12 cellular contexts compared by ENCODE assay signal in the genomic region with DNA sequence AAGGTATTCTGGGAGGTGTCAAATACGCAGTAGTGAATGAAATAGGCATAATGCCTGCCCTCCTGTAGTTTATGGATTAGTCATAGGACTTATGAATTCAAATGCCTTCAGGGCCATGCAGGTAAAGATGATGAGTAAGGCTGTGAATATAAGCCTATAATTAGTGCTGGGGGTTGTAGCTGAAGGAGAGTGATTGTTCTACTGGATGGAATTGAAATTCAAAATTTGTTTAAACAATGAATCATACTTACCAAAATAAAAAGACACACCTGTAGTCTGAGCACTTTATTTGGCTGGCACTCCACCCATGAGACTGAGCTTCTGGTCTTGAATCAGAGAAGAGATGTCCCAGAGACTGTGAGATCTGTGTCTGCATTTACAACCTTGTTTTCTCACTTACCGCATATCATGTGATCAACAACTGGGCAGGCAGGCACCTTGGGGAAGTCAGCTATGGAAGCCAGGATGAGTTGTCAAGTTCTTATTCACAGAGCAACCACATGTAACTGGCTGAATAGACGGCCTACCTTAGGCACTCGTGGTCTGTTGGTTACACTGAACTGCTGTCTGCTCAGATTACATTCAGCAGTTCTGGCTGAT.
DNase-seq lines count a peak whose midpoint lies in the region; ATAC-seq lines count a peak whose summit lies in the region.
"Had no signal": no experiment of that assay in that cellular context is flagged by ENCODE, and none has a peak within 500 bp of the region (broad histone marks: within the 10 kb centered on the region; RNA-seq: fewer than 3 reads in every experiment).

No MANE protein-coding gene starts in this region.

- no peak for ATAC-seq in naive thymus-derived CD8-positive, alpha-beta T cell
- ATAC-seq in HG03354 (IDR thresholded peaks at IDR 0.05; ENCODE audit: poor library complexity, severe bottlenecking, unreplicated experiment): no peak

- no peaks in the 10 kb centered on the region for H3K36me3 Mint-ChIP-seq in naive thymus-derived CD8-positive, alpha-beta T cell
- H3K36me3 Mint-ChIP-seq in activated T-cell treated with anti-CD3 and anti-CD28 coated beads, Interleukin-2, amount 50 U/mL, for 24 hours (ENCODE audit: low read depth): no peaks in the 10 kb centered on the region
- H3K36me3 Mint-ChIP-seq: CD4-positive, CD25-positive, alpha-beta regulatory T cell had no signal

- H3K4me1 ChIP-seq in SJCRH30: peaks cover 28% of the 10 kb centered on the region

- H3K9me3 ChIP-seq in SJCRH30 (replicated peaks): no peaks in the 10 kb centered on the region
- H3K9me3 ChIP-seq: thoracic aorta had no signal

- H3K27me3 ChIP-seq in SJCRH30: no peaks in the 10 kb centered on the region

- H3K4me3 Mint-ChIP-seq in naive thymus-derived CD8-positive, alpha-beta T cell: no peak overlapping the region
- H3K4me3 Mint-ChIP-seq in activated T-cell treated with anti-CD3 and anti-CD28 coated beads, Interleukin-2, amount 50 U/mL, for 24 hours: no peak overlapping the region
- H3K4me3 Mint-ChIP-seq: activated CD4-positive, alpha-beta memory T cell treated with anti-CD3 and anti-CD28 coated beads, Interleukin-2, amount 10 ng/mL, durations not matched to agents 7 days and 5 days; CD4-positive, CD25-positive, alpha-beta regulatory T cell had no signal

- H3K9me3 Mint-ChIP-seq in naive thymus-derived CD8-positive, alpha-beta T cell: peaks cover 0 to 6% (median 0%) of the 10 kb centered on the region in 9 donors
- H3K9me3 Mint-ChIP-seq in activated T-cell treated with anti-CD3 and anti-CD28 coated beads, Interleukin-2, amount 50 U/mL, for 24 hours: peaks cover 10% of the 10 kb centered on the region

- no peaks in the 10 kb centered on the region for H3K36me3 ChIP-seq in SJCRH30
- H3K36me3 ChIP-seq: thoracic aorta had no signal

- no peak overlapping the region for H3K4me3 ChIP-seq in SJCRH30
- H3K4me3 ChIP-seq: thoracic aorta had no signal

- DNase-seq in ELR (ENCODE audit: low read depth) (peak; percentile 17), NCI-H1436 treated with DMSO at 0.1 percent for 48 hours (lab: John Stamatoyannopoulos, UW) (peak; percentile 96), SJCRH30 (peak in 1 of 2 experiments; percentile 51), kidney glomerular epithelial cell (lab: John Stamatoyannopoulos, UW) (peak; percentile 5), AG08395 (ENCODE audit: low spot score) (no peak)
- DNase-seq in naive thymus-derived CD8-positive, alpha-beta T cell: no peak
- DNase-seq in activated T-cell treated with anti-CD3 and anti-CD28 coated beads, Interleukin-2, amount 50 U/mL, for 24 hours: no peak
- DNase-seq: activated CD4-positive, alpha-beta memory T cell treated with anti-CD3 and anti-CD28 coated beads, Interleukin-2, amount 10 ng/mL, durations not matched to agents 7 days and 5 days; CD4-positive, CD25-positive, alpha-beta regulatory T cell; NCI-H1694 treated with DMSO at 0.1 percent for 48 hours had no signal

- no peak overlapping the region for H3K27ac Mint-ChIP-seq in naive thymus-derived CD8-positive, alpha-beta T cell
- H3K27ac Mint-ChIP-seq in activated T-cell treated with anti-CD3 and anti-CD28 coated beads, Interleukin-2, amount 50 U/mL, for 24 hours: no peak overlapping the region
- H3K27ac Mint-ChIP-seq: activated CD4-positive, alpha-beta memory T cell treated with anti-CD3 and anti-CD28 coated beads, Interleukin-2, amount 10 ng/mL, durations not matched to agents 7 days and 5 days; CD4-positive, CD25-positive, alpha-beta regulatory T cell had no signal

- no peaks in the 10 kb centered on the region for H3K4me1 Mint-ChIP-seq in naive thymus-derived CD8-positive, alpha-beta T cell
- no peaks in the 10 kb centered on the region for H3K4me1 Mint-ChIP-seq in activated T-cell treated with anti-CD3 and anti-CD28 coated beads, Interleukin-2, amount 50 U/mL, for 24 hours (ENCODE audit: low read depth)
- H3K4me1 Mint-ChIP-seq: activated CD4-positive, alpha-beta memory T cell treated with anti-CD3 and anti-CD28 coated beads, Interleukin-2, amount 10 ng/mL, durations not matched to agents 7 days and 5 days; CD4-positive, CD25-positive, alpha-beta regulatory T cell had no signal

- POLR2A ChIA-PET in naive thymus-derived CD8-positive, alpha-beta T cell (lab: Charles Lee): no interaction called here

- H3K27me3 Mint-ChIP-seq in naive thymus-derived CD8-positive, alpha-beta T cell: no peaks in the 10 kb centered on the region
- no peaks in the 10 kb centered on the region for H3K27me3 Mint-ChIP-seq in activated T-cell treated with anti-CD3 and anti-CD28 coated beads, Interleukin-2, amount 50 U/mL, for 24 hours
- H3K27me3 Mint-ChIP-seq: activated CD4-positive, alpha-beta memory T cell treated with anti-CD3 and anti-CD28 coated beads, Interleukin-2, amount 10 ng/mL, durations not matched to agents 7 days and 5 days; CD4-positive, CD25-positive, alpha-beta regulatory T cell had no signal

- peak overlapping the region; percentile 57 for H3K27ac ChIP-seq in SJCRH30
- H3K27ac ChIP-seq: thoracic aorta had no signal

Comparison
In these comparisons a context has a peak if more than half of its experiments do, and no peak if none do; other contexts are left out.
1. DNase-seq: peak in ELR (single experiment), NCI-H1436 treated with DMSO at 0.1 percent for 48 hours (single experiment) and kidney glomerular epithelial cell (single experiment); none in naive thymus-derived CD8-positive, alpha-beta T cell (0 of 10), activated T-cell treated with anti-CD3 and anti-CD28 coated beads, Interleukin-2, amount 50 U/mL, for 24 hours (single experiment) and AG08395 (single experiment).